2 cellular contexts compared by ENCODE assay signal in genomic region chr7:49166441-49166840, GRCh38.
TF ChIP-seq lines count a peak whose summit lies in the region.

No MANE protein-coding gene starts in this region.

TF ChIP-seq in A549, 52 proteins besides CTCF, POLR2A, EP300 and RAD21 (continued from another document):
- TF ChIP-seq POLR2AphosphoS2 (conservative IDR thresholded peaks at IDR 0.05; ENCODE audit: low read length) = no peak
- no peak for TF ChIP-seq FOXS1 (CRISPR knock-in tag; IDR thresholded peaks at IDR 0.05)
- 0 out of 3 replicates have a peak, but pooled peaks have one; percentile 21 for TF ChIP-seq SMC3 (IDR thresholded peaks at IDR 0.05)
- no peak for TF ChIP-seq EHF (CRISPR knock-in tag; IDR thresholded peaks at IDR 0.05)

TF ChIP-seq in GM23338, 12 proteins besides CTCF, POLR2A, EP300 and RAD21 (continued from another document):
- TF ChIP-seq ZNF462 (CRISPR knock-in tag; IDR thresholded peaks at IDR 0.05) = no peak
- TF ChIP-seq ETS1 (IDR thresholded peaks at IDR 0.05) = no peak
- TF ChIP-seq STAT1 (IDR thresholded peaks at IDR 0.05; ENCODE audit: unreplicated experiment) = no peak
- TF ChIP-seq EZH2phosphoT487 (IDR thresholded peaks at IDR 0.05; ENCODE audit: unreplicated experiment) = no peak
